Comparison of ENCODE assay signal across 21 cellular contexts in genomic region chr10:43376046-43376635, GRCh38. TPM values are rescaled to one million over a fixed set of nuclear protein-coding genes. Genes with fewer than 3 reads are reported as not detected.
A peak's percentile ranks its signal among the peaks of the same experiment; 100 is the strongest.
DNase-seq lines count a peak whose midpoint lies in the region; ATAC-seq, FAIRE-seq and TF ChIP-seq lines count a peak whose summit lies in the region.
"Had no signal": no experiment of that assay in that cellular context is flagged by ENCODE, and none has a peak within 500 bp of the region (broad histone marks: within the 10 kb centered on the region; RNA-seq: fewer than 3 reads in every experiment).

No MANE protein-coding gene starts in this region.

- no peaks in the 10 kb centered on the region for H3K36me3 ChIP-seq in left ventricle myocardium inferior
- no peaks in the 10 kb centered on the region for H3K36me3 ChIP-seq in kidney (ENCODE audit: control insufficient read depth in 1 of 2, insufficient read depth in 2 of 2, low read length in 2 of 2)
- H3K36me3 ChIP-seq: BLaER1 had no signal

- no peak overlapping the region for H3K9ac ChIP-seq in kidney (ENCODE audit: low read length in 2 of 2)
- H3K9ac ChIP-seq: BLaER1 had no signal

- intact Hi-C loops in cardiac septum (cut with DNase I), result no loop called here
- intact Hi-C loops in left ventricle myocardium inferior (cut with micrococcal nuclease), result no loop called here
- intact Hi-C loops in kidney (cut with DNase I), result no loop called here

- peaks cover 15% of the 10 kb centered on the region for H3K4me1 Mint-ChIP-seq in stimulated activated effector memory CD8-positive, alpha-beta T cell treated with anti-CD3 and anti-CD28 coated beads, Interleukin-12 subunit alpha, Interleukin-12 subunit beta, amount 100 ng/mL, for 72 hours
- H3K4me1 Mint-ChIP-seq in immature natural killer cell, result peaks cover 11 to 13% of the 10 kb centered on the region in 2 donors

- no peaks in the 10 kb centered on the region for H3K27me3 ChIP-seq in left ventricle myocardium inferior (ENCODE audit: low read depth)
- H3K27me3 ChIP-seq: BLaER1 had no signal

- peak overlapping the region; percentile 82 for H3K27ac Mint-ChIP-seq in stimulated activated effector memory CD8-positive, alpha-beta T cell treated with anti-CD3 and anti-CD28 coated beads, Interleukin-12 subunit alpha, Interleukin-12 subunit beta, amount 100 ng/mL, for 72 hours
- peak overlapping the region in 1 of 6 donors; percentile 31 for H3K27ac Mint-ChIP-seq in immature natural killer cell

- TF ChIP-seq CTCF in left ventricle myocardium inferior (IDR thresholded peaks at IDR 0.05; ENCODE audit: borderline replicate concordance), result no peak
- no peak for TF ChIP-seq CTCF in kidney (IDR thresholded peaks at IDR 0.05; ENCODE audit: borderline replicate concordance, extremely low read depth, insufficient read depth)

- FAIRE-seq in kidney (lab: Jason Lieb, UNC), result no peak
- FAIRE-seq: G401.6, GM12891 had no signal

- ATAC-seq in stimulated activated effector memory CD8-positive, alpha-beta T cell treated with anti-CD3 and anti-CD28 coated beads, Interleukin-12 subunit alpha, Interleukin-12 subunit beta, amount 100 ng/mL, for 72 hours, result no peak
- ATAC-seq in HG02870 (IDR thresholded peaks at IDR 0.05; ENCODE audit: unreplicated experiment), result no peak

- no peak overlapping the region for H3K4me3 ChIP-seq in left ventricle myocardium inferior
- no peak overlapping the region for H3K4me3 ChIP-seq in kidney (ENCODE audit: low read length in 2 of 2)
- H3K4me3 ChIP-seq: BLaER1 had no signal

- H3K9me3 Mint-ChIP-seq in stimulated activated effector memory CD8-positive, alpha-beta T cell treated with anti-CD3 and anti-CD28 coated beads, Interleukin-12 subunit alpha, Interleukin-12 subunit beta, amount 100 ng/mL, for 72 hours, result no peaks in the 10 kb centered on the region
- no peaks in the 10 kb centered on the region for H3K9me3 Mint-ChIP-seq in immature natural killer cell
- H3K9me3 Mint-ChIP-seq: CD4-positive, CD25-positive, alpha-beta regulatory T cell had no signal

- DNase-seq in cardiac septum (ENCODE audit: low spot score) (peak; percentile 53), left ventricle myocardium inferior (no peak), kidney (peak; percentile 40), immature natural killer cell (no peak)
- DNase-seq in stimulated activated effector memory CD8-positive, alpha-beta T cell treated with anti-CD3 and anti-CD28 coated beads, Interleukin-12 subunit alpha, Interleukin-12 subunit beta, amount 100 ng/mL, for 72 hours (ENCODE audit: low spot score in 2 of 2), result no peak
- DNase-seq in activated naive CD4-positive, alpha-beta T cell treated with anti-CD3 and anti-CD28 coated beads, Interleukin-2, amount 50 U/mL, for 16 hours, result no peak
- DNase-seq in activated CD4-positive, CD25-positive, alpha-beta regulatory T cell (lab: John Stamatoyannopoulos, UW), result no peak
- DNase-seq: AML-193; CD4-positive, CD25-positive, alpha-beta regulatory T cell; DMS79 treated with DMSO at 0.1 percent for 48 hours; EL; GOT3; HCEC 1CT; KBM-7 had no signal

- H3K4me1 ChIP-seq in left ventricle myocardium inferior (peaks cover 11% of the 10 kb centered on the region), kidney (ENCODE audit: control insufficient read depth in 1 of 2, insufficient read depth in 1 of 2, low read depth in 1 of 2, low read length in 2 of 2) (no peaks in the 10 kb centered on the region)

- H3K27me3 Mint-ChIP-seq in immature natural killer cell (ENCODE audit: low read depth in 3 of 3), result peaks cover 0 to 3% (median 2%) of the 10 kb centered on the region in 3 donors
- H3K27me3 Mint-ChIP-seq: CD4-positive, CD25-positive, alpha-beta regulatory T cell had no signal

- H3K27ac ChIP-seq in left ventricle myocardium inferior (replicated peaks) (no peak overlapping the region), kidney (ENCODE audit: low read depth in 2 of 2, low read length in 2 of 2) (no peak overlapping the region)
- H3K27ac ChIP-seq: 22Rv1, BLaER1 had no signal

- H3K4me3 Mint-ChIP-seq in stimulated activated effector memory CD8-positive, alpha-beta T cell treated with anti-CD3 and anti-CD28 coated beads, Interleukin-12 subunit alpha, Interleukin-12 subunit beta, amount 100 ng/mL, for 72 hours, result no peak overlapping the region
- H3K4me3 Mint-ChIP-seq in immature natural killer cell, result no peak overlapping the region
- H3K4me3 Mint-ChIP-seq: CD4-positive, CD25-positive, alpha-beta regulatory T cell had no signal

- H3K9me3 ChIP-seq in left ventricle myocardium inferior (replicated peaks) (no peaks in the 10 kb centered on the region), kidney (ENCODE audit: control insufficient read depth in 1 of 2, low read length in 2 of 2) (no peaks in the 10 kb centered on the region)
- H3K9me3 ChIP-seq: BLaER1 had no signal

- no peaks in the 10 kb centered on the region for H3K36me3 Mint-ChIP-seq in stimulated activated effector memory CD8-positive, alpha-beta T cell treated with anti-CD3 and anti-CD28 coated beads, Interleukin-12 subunit alpha, Interleukin-12 subunit beta, amount 100 ng/mL, for 72 hours
- H3K36me3 Mint-ChIP-seq in immature natural killer cell, result no peaks in the 10 kb centered on the region
- H3K36me3 Mint-ChIP-seq: CD4-positive, CD25-positive, alpha-beta regulatory T cell had no signal

RNA-seq across cellular contexts. Expression of gene FXYD4, which starts 4.7 kb away (rescaled TPM):
- total RNA-seq in cardiac septum, result not detected
- not detected for total RNA-seq in left ventricle myocardium inferior
- 109 TPM for total RNA-seq in kidney
- polyA plus RNA-seq in kidney (ENCODE audit: insufficient read depth, low read depth, low replicate concordance), result 392 TPM
- polyA plus RNA-seq in immature natural killer cell, result not detected
- total RNA-seq: A673; Calu3; CD4-positive, CD25-positive, alpha-beta regulatory T cell had no signal
- polyA plus RNA-seq: CD4-positive, CD25-positive, alpha-beta regulatory T cell had no signal

RNA-seq across cellular contexts. Expression of gene HNRNPF, which starts 32.8 kb away (rescaled TPM):
- total RNA-seq in cardiac septum (80.8 TPM), left ventricle myocardium inferior (70.5 TPM), kidney (190 TPM)
- polyA plus RNA-seq in kidney (ENCODE audit: insufficient read depth, low read depth, low replicate concordance) (74.0 TPM), immature natural killer cell (100 to 1,000 TPM; 184 to 274 (median 203) TPM)

Comparison
In these comparisons a context has a peak if more than half of its experiments do, and no peak if none do; other contexts are left out.
1. DNase-seq: peak in cardiac septum (single experiment) and kidney (single experiment); none in left ventricle myocardium inferior (single experiment), stimulated activated effector memory CD8-positive, alpha-beta T cell treated with anti-CD3 and anti-CD28 coated beads, Interleukin-12 subunit alpha, Interleukin-12 subunit beta, amount 100 ng/mL, for 72 hours (0 of 2), immature natural killer cell (0 of 3), activated naive CD4-positive, alpha-beta T cell treated with anti-CD3 and anti-CD28 coated beads, Interleukin-2, amount 50 U/mL, for 16 hours (single experiment) and activated CD4-positive, CD25-positive, alpha-beta regulatory T cell (0 of 4).
2. RNA of gene FXYD4, which starts 4.7 kb away (total RNA-seq): 109 TPM in kidney (single experiment); not detected in left ventricle myocardium inferior (single experiment) and not detected in cardiac septum (single experiment); every median in the first group is over 10 times any median in the second.